Comparison of ENCODE assay signal across 35 cellular contexts in genomic region chr7:108736266-108736891, GRCh38.
"Had no signal": no experiment of that assay in that cellular context is flagged by ENCODE, and none has a peak within 500 bp of the region (broad histone marks: within the 10 kb centered on the region; RNA-seq: fewer than 3 reads in every experiment).

No MANE protein-coding gene starts in this region.

- H3K27ac ChIP-seq: KMS-11, PC-9, RWPE1, VCaP had no signal

- ATAC-seq: activated CD8-positive, alpha-beta memory T cell treated with anti-CD3 and anti-CD28 coated beads, Interleukin-2, amount 10 ng/mL, durations not matched to agents 7 days and 5 days; activated naive CD8-positive, alpha-beta T cell treated with anti-CD3 and anti-CD28 coated beads, Interleukin-2, amount 50 U/mL, for 24 hours; Right ventricle myocardium inferior; SK-N-SH treated with all-trans-retinoic acid at 6 μM for 48 hours had no signal

- DNase-seq: activated B cell treated with CpG ODN at 0.5 μM for 24 hours; activated CD4-positive, alpha-beta memory T cell treated with anti-CD3 and anti-CD28 coated beads, Interleukin-2, amount 10 ng/mL, durations not matched to agents 7 days and 5 days; activated CD4-positive, alpha-beta T cell treated with anti-CD3 and anti-CD28 coated beads for 1 hour; activated CD4-positive, alpha-beta T cell treated with anti-CD3 and anti-CD28 coated beads for 48 hours; activated CD8-positive, alpha-beta memory T cell treated with anti-CD3 and anti-CD28 coated beads for 24 hours; activated CD8-positive, alpha-beta memory T cell treated with anti-CD3 and anti-CD28 coated beads, Interleukin-2, amount 10 ng/mL, durations not matched to agents 7 days and 5 days; activated CD8-positive, alpha-beta memory T cell treated with anti-CD3 and anti-CD28 coated beads, Interleukin-2, amount 50 U/mL, for 48 hours; activated effector memory CD4-positive, alpha-beta T cell treated with Interleukin-2 at 50 U/mL for 16 hours; activated naive CD4-positive, alpha-beta T cell treated with anti-CD3 and anti-CD28 coated beads, Interleukin-2, amount 10 ng/mL, durations not matched to agents 7 days and 5 days; activated naive CD8-positive, alpha-beta T cell treated with anti-CD3 and anti-CD28 coated beads, Interleukin-2, amount 50 U/mL, for 24 hours; activated T-cell treated with anti-CD3 and anti-CD28 coated beads, Interleukin-2, amount 50 U/mL, for 48 hours; anterior cingulate cortex; caudate nucleus; cerebellar nuclear complex; MM.1S; MV-4-11; NCI-H1092; NCI-H1436 treated with DMSO at 0.1 percent for 48 hours; NCI-H1694 treated with DMSO at 0.1 percent for 48 hours; NCI-H2029 treated with DMSO at 0.1 percent for 48 hours; NCI-H345; NCI-H510A; NCI-H526; NCI-H748 treated with DMSO at 0.1 percent for 48 hours; NK-92 treated with Interleukin-12 subunit alpha and Interleukin-12 subunit beta, amount 100 ng/mL, for 24 hours; PC-9; SIG-M5; T-helper 1 cell; T-helper 2 cell; T-helper 9 cell had no signal

- H3K4me3 ChIP-seq: PC-9 had no signal
